22 cellular contexts compared by ENCODE assay signal in the genomic region with DNA sequence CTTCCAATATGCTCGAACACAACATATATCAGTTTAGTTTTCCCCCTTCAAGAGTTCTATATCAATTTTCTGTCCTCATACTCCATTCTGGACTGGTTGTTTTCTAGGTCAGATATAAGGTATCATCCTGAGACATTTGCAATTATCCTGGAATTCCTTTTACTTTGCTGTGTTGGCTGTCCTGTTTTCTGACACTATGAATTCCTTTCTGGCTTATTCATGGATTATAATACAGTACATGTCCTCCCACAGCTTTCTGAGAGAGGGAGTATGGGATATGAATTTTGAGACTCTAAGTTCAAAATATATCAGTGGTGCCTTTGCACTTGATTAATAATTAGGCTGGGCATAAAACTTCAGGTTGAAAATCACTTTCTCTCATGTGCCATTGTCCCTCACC. TPM values are rescaled to one million over a fixed set of nuclear protein-coding genes. Genes with fewer than 3 reads are reported as not detected.
DNase-seq lines count a peak whose midpoint lies in the region; ATAC-seq and TF ChIP-seq lines count a peak whose summit lies in the region.
"Had no signal": no experiment of that assay in that cellular context is flagged by ENCODE, and none has a peak within 500 bp of the region (broad histone marks: within the 10 kb centered on the region; RNA-seq: fewer than 3 reads in every experiment).

No MANE protein-coding gene starts in this region.

- BruUV-seq in Calu3 (replicated peaks; lab: Mats Ljungman, UMichigan): no TSS peak

- H3K36me3 Mint-ChIP-seq in stimulated activated memory B cell treated with anti-CD40 and anti-IgM and Interleukin-4, amounts not matched to agents 10 μg/mL and 1 μg/mL and 100 μg/mL, for 72 hours: peaks cover 31% of the 10 kb centered on the region
- peaks cover 4% of the 10 kb centered on the region for H3K36me3 Mint-ChIP-seq in Calu3 (ENCODE audit: insufficient read depth, unreplicated experiment)

- H3K27ac Mint-ChIP-seq in stimulated activated memory B cell treated with anti-CD40 and anti-IgM and Interleukin-4, amounts not matched to agents 10 μg/mL and 1 μg/mL and 100 μg/mL, for 72 hours: no peak overlapping the region
- H3K27ac Mint-ChIP-seq in Calu3 (ENCODE audit: unreplicated experiment): no peak overlapping the region
- H3K27ac Mint-ChIP-seq: activated CD8-positive, alpha-beta memory T cell treated with anti-CD3 and anti-CD28 coated beads, Interleukin-2, amount 10 ng/mL, durations not matched to agents 7 days and 5 days; CD4-positive, CD25-positive, alpha-beta regulatory T cell; dendritic cell treated with granulocyte-macrophage colony-stimulating factor and Interleukin-4, amounts not matched to agents 40 ng/mL and 50 ng/mL, for 4 days; stimulated activated naive B cell treated with anti-CD40 and anti-IgM and Interleukin-4, amounts not matched to agents 10 μg/mL and 1 μg/mL and 100 μg/mL, for 72 hours had no signal

- no peak for TF ChIP-seq CTCF in brain microvascular endothelial cell (IDR thresholded peaks at IDR 0.05; ENCODE audit: low read depth, low read length, missing control alignments)
- TF ChIP-seq CTCF in Calu3 (IDR thresholded peaks at IDR 0.05; ENCODE audit: unreplicated experiment): no peak

- H3K27ac ChIP-seq in brain microvascular endothelial cell: peak overlapping the region; percentile 19

- peak; percentile 9 for DNase-seq in A172 (ENCODE audit: low spot score)
- DNase-seq in M059J (ENCODE audit: low read depth): peak; percentile 38
- no peak for DNase-seq in brain microvascular endothelial cell
- DNase-seq in kidney glomerular epithelial cell (lab: John Stamatoyannopoulos, UW): peak; percentile 84
- DNase-seq in stimulated activated CD4-positive, alpha-beta T cell treated with anti-CD3 and anti-CD28 coated beads, Interleukin-4, amount 100 ng/mL, for 1 hour: no peak
- no peak for DNase-seq in Calu3
- no peak for DNase-seq in stimulated activated CD4-positive, alpha-beta T cell treated with anti-CD3 and anti-CD28 coated beads, Interleukin-2, amount 100 ng/mL, for 24 hours
- DNase-seq: 8988T; activated CD4-positive, CD25-positive, alpha-beta regulatory T cell treated with anti-CD3 and anti-CD28 coated beads, Interleukin-2, amount 50 U/mL, for 72 hours; activated CD8-positive, alpha-beta memory T cell treated with anti-CD3 and anti-CD28 coated beads, Interleukin-2, amount 10 ng/mL, durations not matched to agents 7 days and 5 days; activated effector memory CD4-positive, alpha-beta T cell treated with Interleukin-2 at 50 U/mL for 16 hours; CD4-positive, CD25-positive, alpha-beta regulatory T cell; DND-41; KBM-7; NCI-H1417 treated with DMSO at 0.1 percent for 48 hours; occipital lobe; Right ventricle myocardium superior; stimulated activated naive B cell treated with anti-CD40 and anti-IgM and Interleukin-4, amounts not matched to agents 10 μg/mL and 1 μg/mL and 100 μg/mL, for 72 hours; T-helper 2 cell had no signal

- ATAC-seq in stimulated activated memory B cell treated with anti-CD40 and anti-IgM and Interleukin-4, amounts not matched to agents 10 μg/mL and 1 μg/mL and 100 μg/mL, for 72 hours: no peak
- ATAC-seq: activated CD8-positive, alpha-beta memory T cell treated with anti-CD3 and anti-CD28 coated beads, Interleukin-2, amount 10 ng/mL, durations not matched to agents 7 days and 5 days; stimulated activated naive B cell treated with anti-CD40 and anti-IgM and Interleukin-4, amounts not matched to agents 10 μg/mL and 1 μg/mL and 100 μg/mL, for 72 hours had no signal

- no peaks in the 10 kb centered on the region for H3K9me3 Mint-ChIP-seq in stimulated activated memory B cell treated with anti-CD40 and anti-IgM and Interleukin-4, amounts not matched to agents 10 μg/mL and 1 μg/mL and 100 μg/mL, for 72 hours
- no peaks in the 10 kb centered on the region for H3K9me3 Mint-ChIP-seq in Calu3 (ENCODE audit: low read depth, unreplicated experiment)
- H3K9me3 Mint-ChIP-seq: CD4-positive, CD25-positive, alpha-beta regulatory T cell; dendritic cell treated with granulocyte-macrophage colony-stimulating factor and Interleukin-4, amounts not matched to agents 40 ng/mL and 50 ng/mL, for 4 days; stimulated activated naive B cell treated with anti-CD40 and anti-IgM and Interleukin-4, amounts not matched to agents 10 μg/mL and 1 μg/mL and 100 μg/mL, for 72 hours had no signal

- H3K36me3 ChIP-seq in brain microvascular endothelial cell (replicated peaks): peaks cover 3% of the 10 kb centered on the region

- CTCF ChIA-PET in Calu3 (lab: Charles Lee): no interaction called here

- in situ Hi-C loops in brain microvascular endothelial cell (cut with HindIII; ENCODE audit: low pct_ligation_motif_present, low sequenced_read_pairs): no loop called here

- no peaks in the 10 kb centered on the region for H3K4me1 Mint-ChIP-seq in stimulated activated memory B cell treated with anti-CD40 and anti-IgM and Interleukin-4, amounts not matched to agents 10 μg/mL and 1 μg/mL and 100 μg/mL, for 72 hours
- peaks cover 11% of the 10 kb centered on the region for H3K4me1 Mint-ChIP-seq in Calu3 (ENCODE audit: low read depth, unreplicated experiment)

- no peak overlapping the region for H3K4me3 Mint-ChIP-seq in stimulated activated memory B cell treated with anti-CD40 and anti-IgM and Interleukin-4, amounts not matched to agents 10 μg/mL and 1 μg/mL and 100 μg/mL, for 72 hours
- H3K4me3 Mint-ChIP-seq in Calu3 (ENCODE audit: low read depth, unreplicated experiment): no peak overlapping the region
- H3K4me3 Mint-ChIP-seq: activated CD8-positive, alpha-beta memory T cell treated with anti-CD3 and anti-CD28 coated beads, Interleukin-2, amount 10 ng/mL, durations not matched to agents 7 days and 5 days; CD4-positive, CD25-positive, alpha-beta regulatory T cell; dendritic cell treated with granulocyte-macrophage colony-stimulating factor and Interleukin-4, amounts not matched to agents 40 ng/mL and 50 ng/mL, for 4 days; stimulated activated naive B cell treated with anti-CD40 and anti-IgM and Interleukin-4, amounts not matched to agents 10 μg/mL and 1 μg/mL and 100 μg/mL, for 72 hours had no signal

- no peaks in the 10 kb centered on the region for H3K27me3 ChIP-seq in brain microvascular endothelial cell (replicated peaks)

- intact Hi-C loops in Calu3 (cut with micrococcal nuclease; ENCODE audit: unreplicated experiment): no loop called here

- no peaks in the 10 kb centered on the region for H3K27me3 Mint-ChIP-seq in stimulated activated memory B cell treated with anti-CD40 and anti-IgM and Interleukin-4, amounts not matched to agents 10 μg/mL and 1 μg/mL and 100 μg/mL, for 72 hours
- H3K27me3 Mint-ChIP-seq in Calu3 (ENCODE audit: unreplicated experiment): no peaks in the 10 kb centered on the region
- H3K27me3 Mint-ChIP-seq: activated CD8-positive, alpha-beta memory T cell treated with anti-CD3 and anti-CD28 coated beads, Interleukin-2, amount 10 ng/mL, durations not matched to agents 7 days and 5 days; CD4-positive, CD25-positive, alpha-beta regulatory T cell; dendritic cell treated with granulocyte-macrophage colony-stimulating factor and Interleukin-4, amounts not matched to agents 40 ng/mL and 50 ng/mL, for 4 days; stimulated activated naive B cell treated with anti-CD40 and anti-IgM and Interleukin-4, amounts not matched to agents 10 μg/mL and 1 μg/mL and 100 μg/mL, for 72 hours had no signal

- H3K4me3 ChIP-seq in brain microvascular endothelial cell (ENCODE audit: low read depth, low read length): no peak overlapping the region
- H3K4me3 ChIP-seq: skin epidermis had no signal

RNA-seq across cellular contexts. Expression of gene PHTF1, which starts 11.9 kb away (rescaled TPM):
- 33.6 and 48.0 TPM in 2 replicates for total RNA-seq in A172 (2014; rRNA removed; shearing (Covaris generic))
- 72.3 and 77.3 TPM in 2 replicates for total RNA-seq in M059J (2014; rRNA removed; shearing (Covaris generic))
- 12.1 and 14.9 TPM in 2 replicates for total RNA-seq in Calu3 (2022)

Comparison
In these comparisons a context has a peak if more than half of its experiments do, and no peak if none do; other contexts are left out.
1. DNase-seq: peak in A172 (single experiment), M059J (single experiment) and kidney glomerular epithelial cell (single experiment); none in brain microvascular endothelial cell (single experiment), stimulated activated CD4-positive, alpha-beta T cell treated with anti-CD3 and anti-CD28 coated beads, Interleukin-4, amount 100 ng/mL, for 1 hour (single experiment), Calu3 (single experiment) and stimulated activated CD4-positive, alpha-beta T cell treated with anti-CD3 and anti-CD28 coated beads, Interleukin-2, amount 100 ng/mL, for 24 hours (0 of 2).